In the genomic region with DNA sequence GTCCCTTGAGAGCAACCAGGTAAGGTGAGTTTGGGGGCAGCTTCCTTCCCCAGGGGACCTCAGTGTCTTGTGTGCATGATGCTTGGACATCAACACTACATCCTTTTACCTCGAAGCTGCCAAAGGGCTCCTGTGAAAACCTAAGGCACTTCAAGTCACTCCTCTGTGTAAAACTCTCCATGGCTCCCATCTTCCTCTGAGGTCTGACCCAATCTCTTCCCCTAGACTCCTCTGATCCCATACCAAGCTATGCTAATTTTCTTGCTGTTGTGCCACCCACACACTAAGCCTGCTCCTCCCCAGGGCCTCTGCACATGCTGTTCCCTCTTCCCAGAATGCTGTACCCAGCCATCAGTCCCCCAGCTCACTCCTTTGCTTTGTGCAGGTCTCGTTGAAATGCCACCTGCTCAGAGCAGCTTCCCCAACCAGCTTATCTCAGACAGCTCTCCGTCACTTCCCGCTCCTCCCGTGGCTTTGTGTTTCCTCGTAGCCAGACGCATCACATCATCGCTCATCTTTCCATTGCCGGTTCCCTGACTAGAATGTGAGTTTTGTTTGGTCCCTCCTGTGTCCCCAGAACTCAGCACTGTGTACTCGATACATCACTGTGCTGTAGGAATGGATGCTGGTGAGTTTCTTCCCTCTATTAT, we compare ENCODE assay signal across 12 cellular contexts.
DNase-seq lines count a peak whose midpoint lies in the region; ATAC-seq and TF ChIP-seq lines count a peak whose summit lies in the region.
"Had no signal": no experiment of that assay in that cellular context is flagged by ENCODE, and none has a peak within 500 bp of the region (broad histone marks: within the 10 kb centered on the region; RNA-seq: fewer than 3 reads in every experiment).

No MANE protein-coding gene starts in this region.

- no peak for TF ChIP-seq CTCF in RWPE2 (IDR thresholded peaks at IDR 0.05; ENCODE audit: poor library complexity, severe bottlenecking)

- peak overlapping the region; percentile 89 for H3K27ac ChIP-seq in RWPE2 (ENCODE audit: poor library complexity, severe bottlenecking)
- H3K27ac ChIP-seq: tibial artery had no signal

- DNase-seq in Daoy (ENCODE audit: low read depth) = peak; percentile 42
- DNase-seq in RWPE2 (ENCODE audit: low spot score) = no peak
- DNase-seq in dermis microvascular lymphatic vessel endothelial cell (ENCODE audit: low read depth in 2 of 2) = peak; percentile 65 to 76
- peak; percentile 40 for DNase-seq in mucosa of gallbladder (ENCODE audit: low spot score)
- DNase-seq in stimulated activated naive CD4-positive, alpha-beta T cell (lab: John Stamatoyannopoulos, UW) = no peak
- DNase-seq: CD4-positive, alpha-beta memory T cell; NCI-H748 treated with DMSO at 0.1 percent for 48 hours; tibial artery had no signal

- H3K36me3 ChIP-seq in RWPE2 (ENCODE audit: low read depth) = no peaks in the 10 kb centered on the region
- H3K36me3 ChIP-seq: ascending aorta, tibial artery had no signal

- H3K27me3 ChIP-seq in RWPE2 (ENCODE audit: insufficient read depth, poor library complexity, severe bottlenecking) = no peaks in the 10 kb centered on the region
- H3K27me3 ChIP-seq: ascending aorta had no signal

- TF ChIP-seq POLR2A in GM18505 (IDR thresholded peaks at IDR 0.05; ENCODE audit: borderline replicate concordance, extremely low read depth, insufficient read depth, insufficient read length) = no peak

- peaks cover 36% of the 10 kb centered on the region for H3K4me1 ChIP-seq in RWPE2 (ENCODE audit: insufficient read depth, poor library complexity, severe bottlenecking)
- H3K4me1 ChIP-seq: ascending aorta, tibial artery had no signal

- no peak overlapping the region for H3K4me3 ChIP-seq in RWPE2 (ENCODE audit: severe bottlenecking)
- H3K4me3 ChIP-seq: ascending aorta, tibial artery had no signal

- ATAC-seq in RWPE2 (ENCODE audit: low read depth) (no peak), HG03571 (IDR thresholded peaks at IDR 0.05; ENCODE audit: unreplicated experiment) (no peak), GM19455 (IDR thresholded peaks at IDR 0.05; ENCODE audit: unreplicated experiment) (no peak), GM18505 (IDR thresholded peaks at IDR 0.05; ENCODE audit: unreplicated experiment) (no peak)

- no peaks in the 10 kb centered on the region for H3K9me3 ChIP-seq in RWPE2 (ENCODE audit: severe bottlenecking)
- H3K9me3 ChIP-seq: ascending aorta, tibial artery had no signal

Comparison
In these comparisons a context has a peak if more than half of its experiments do, and no peak if none do; other contexts are left out.
1. DNase-seq: peak in Daoy (single experiment), dermis microvascular lymphatic vessel endothelial cell (2 of 2) and mucosa of gallbladder (single experiment); none in RWPE2 (single experiment) and stimulated activated naive CD4-positive, alpha-beta T cell (0 of 6).